In genomic region chr6:140809694-140810101, GRCh38 we compare ENCODE assay signal across 13 cellular contexts.
DNase-seq lines count a peak whose midpoint lies in the region; ATAC-seq, FAIRE-seq and TF ChIP-seq lines count a peak whose summit lies in the region.
"Had no signal": no experiment of that assay in that cellular context is flagged by ENCODE, and none has a peak within 500 bp of the region (broad histone marks: within the 10 kb centered on the region; RNA-seq: fewer than 3 reads in every experiment).

No MANE protein-coding gene starts in this region.

- no peaks in the 10 kb centered on the region for H3K36me3 Mint-ChIP-seq in chondrocyte (ENCODE audit: low read depth)

- H3K4me1 Mint-ChIP-seq in chondrocyte (ENCODE audit: low read depth), result peaks cover 3% of the 10 kb centered on the region

- no peaks in the 10 kb centered on the region for H3K27me3 ChIP-seq in Peyer's patch
- H3K27me3 ChIP-seq: left lung, tibial nerve had no signal

- H3K9me3 Mint-ChIP-seq in chondrocyte (ENCODE audit: low read depth), result peaks cover 10% of the 10 kb centered on the region

- no peaks in the 10 kb centered on the region for H3K27me3 Mint-ChIP-seq in chondrocyte (ENCODE audit: low read depth)

- peak; percentile 72 for ATAC-seq in GM18873 (IDR thresholded peaks at IDR 0.05; ENCODE audit: low FRiP score, unreplicated experiment)
- peak; percentile 98 for ATAC-seq in HG03565 (IDR thresholded peaks at IDR 0.05; ENCODE audit: unreplicated experiment)
- ATAC-seq: left lung had no signal

- H3K4me3 ChIP-seq in Peyer's patch, result no peak overlapping the region
- H3K4me3 ChIP-seq: left lung, tibial nerve had no signal

- peaks cover 0 to 2% (median 0%) of the 10 kb centered on the region in 4 donors for H3K9me3 ChIP-seq in Peyer's patch
- H3K9me3 ChIP-seq: left lung, tibial nerve had no signal

- no peak overlapping the region for H3K27ac Mint-ChIP-seq in chondrocyte (ENCODE audit: unreplicated experiment)

- H3K27ac ChIP-seq in Peyer's patch, result no peak overlapping the region
- H3K27ac ChIP-seq: left lung, tibial nerve had no signal

- H3K4me3 Mint-ChIP-seq in chondrocyte (ENCODE audit: unreplicated experiment), result no peak overlapping the region

- TF ChIP-seq CTCF in chondrocyte (IDR thresholded peaks at IDR 0.05) (no peak), Peyer's patch (IDR thresholded peaks at IDR 0.05) (no peak)

- no peak for FAIRE-seq in HTR-8/SVneo (lab: Jason Lieb, UNC)
- FAIRE-seq: endothelial cell of umbilical vein had no signal

- DNase-seq in H4 (ENCODE audit: low spot score) (peak; percentile 9), glomerular visceral epithelial cell (ENCODE audit: extremely low spot score) (peak; percentile 15), HTR-8/SVneo (ENCODE audit: insufficient read length, low spot score) (no peak), NK-92 (lab: John Stamatoyannopoulos, UW; ENCODE audit: unreplicated experiment) (no peak), chondrocyte (ENCODE audit: low spot score) (no peak), Peyer's patch (no peak)
- DNase-seq: left lung; SHP77; stimulated activated CD4-positive, alpha-beta T cell treated with anti-CD3 and anti-CD28 coated beads, Interleukin-12 subunit alpha, Interleukin-12 subunit beta, amount 100 ng/mL, for 4 hours had no signal

- no peak for TF ChIP-seq POLR2A in Peyer's patch (IDR thresholded peaks at IDR 0.05)

- no peaks in the 10 kb centered on the region for H3K36me3 ChIP-seq in Peyer's patch
- H3K36me3 ChIP-seq: left lung had no signal

- H3K4me1 ChIP-seq in Peyer's patch, result no peaks in the 10 kb centered on the region
- H3K4me1 ChIP-seq: left lung, tibial nerve had no signal

Comparison
In these comparisons a context has a peak if more than half of its experiments do, and no peak if none do; other contexts are left out.
1. DNase-seq: peak in H4 (single experiment) and glomerular visceral epithelial cell (single experiment); none in HTR-8/SVneo (single experiment), NK-92 (single experiment), chondrocyte (single experiment) and Peyer's patch (0 of 3).